Comparison of ENCODE assay signal across 8 cellular contexts in genomic region chr19:40690050-40690698, GRCh38. TPM values are rescaled to one million over a fixed set of nuclear protein-coding genes. Genes with fewer than 3 reads are reported as not detected.
A peak's percentile ranks its signal among the peaks of the same experiment; 100 is the strongest.
DNase-seq lines count a peak whose midpoint lies in the region; ATAC-seq and TF ChIP-seq lines count a peak whose summit lies in the region.

TSS of gene NUMBL (minus strand) at chr19:40690651. CDS start at chr19:40690483, 168 bp downstream.

- H3K4me3 ChIP-seq in iPS DF 6.9 (ENCODE audit: low read length): peak within 1 kb of the TSS; percentile 62; the same call in 1 of the 2 replicates
- H3K4me3 ChIP-seq in smooth muscle cell: peak within 1 kb of the TSS; percentile 89

- CTCF ChIA-PET in HEK293T (lab: Yijun Ruan, JAX): no interaction called here

- peaks cover 36% of the 10 kb centered on the region for H4K20me1 ChIP-seq in smooth muscle cell (ENCODE audit: low read depth)

- H3K79me2 ChIP-seq in smooth muscle cell (ENCODE audit: low read depth): peaks cover 30% of the 10 kb centered on the region

- peak within 1 kb of the TSS; percentile 85 for H3K4me3 Mint-ChIP-seq in activated naive CD8-positive, alpha-beta T cell treated with anti-CD3 and anti-CD28 coated beads, Interleukin-2, amount 10 ng/mL, durations not matched to agents 7 days and 5 days

- no peak for DNase-seq in A172 (ENCODE audit: low spot score)
- no peak for DNase-seq in HEK293T (ENCODE audit: extremely low spot score)
- DNase-seq in activated naive CD8-positive, alpha-beta T cell treated with anti-CD3 and anti-CD28 coated beads, Interleukin-2, amount 10 ng/mL, durations not matched to agents 7 days and 5 days: no peak
- DNase-seq in iPS DF 6.9 (ENCODE audit: low read depth, low spot score): no peak
- DNase-seq in smooth muscle cell (lab: John Stamatoyannopoulos, UW; ENCODE audit: unreplicated experiment): no peak
- no peak for DNase-seq in T1000 (lab: John Stamatoyannopoulos, UW)
- DNase-seq in activated gamma-delta T cell treated with Interleukin-2 at 50 U/mL for 16 hours: no peak
- no peak for DNase-seq in effector CD4-positive, alpha-beta T cell

- no peaks in the 10 kb centered on the region for H3K9me3 Mint-ChIP-seq in activated naive CD8-positive, alpha-beta T cell treated with anti-CD3 and anti-CD28 coated beads, Interleukin-2, amount 10 ng/mL, durations not matched to agents 7 days and 5 days

- peaks cover 3% of the 10 kb centered on the region for H3K4me1 Mint-ChIP-seq in activated naive CD8-positive, alpha-beta T cell treated with anti-CD3 and anti-CD28 coated beads, Interleukin-2, amount 10 ng/mL, durations not matched to agents 7 days and 5 days

- H3K27ac ChIP-seq in iPS DF 6.9 (ENCODE audit: low read length) (no peak within 1 kb of the TSS), smooth muscle cell (ENCODE audit: low read depth) (peak within 1 kb of the TSS; percentile 70)

- peaks cover 8% of the 10 kb centered on the region for H3K36me3 Mint-ChIP-seq in activated naive CD8-positive, alpha-beta T cell treated with anti-CD3 and anti-CD28 coated beads, Interleukin-2, amount 10 ng/mL, durations not matched to agents 7 days and 5 days

- H3K27me3 Mint-ChIP-seq in activated naive CD8-positive, alpha-beta T cell treated with anti-CD3 and anti-CD28 coated beads, Interleukin-2, amount 10 ng/mL, durations not matched to agents 7 days and 5 days: no peaks in the 10 kb centered on the region

- TF ChIP-seq CTCF in smooth muscle cell (IDR thresholded peaks at IDR 0.05; ENCODE audit: borderline replicate concordance, insufficient read depth, poor library complexity, severe bottlenecking): no peak

- POLR2A ChIA-PET in HEK293T (lab: Yijun Ruan, JAX): interaction anchor here (0.9 to 1.9 kb wide), 3 partner anchors 12 to 109 kb away, joined by 3 to 13 read pairs (median 6); partner anchors contain the start of genes COQ8B, EGLN2 and ITPKC
- POLR2A ChIA-PET in activated naive CD8-positive, alpha-beta T cell treated with anti-CD3 and anti-CD28 coated beads, Interleukin-2, amount 10 ng/mL, durations not matched to agents 7 days and 5 days (lab: Charles Lee): interaction anchor here (1.5 to 1.7 kb wide), 2 partner anchors 26 to 60 kb away, joined by 5 read pairs; partner anchors contain the start of genes ACTMAP, COQ8B and ITPKC

- no CpG with 5 or more reads among the region's 51 CpGs for WGBS in iPS DF 6.9 (ENCODE audit: insufficient coverage, insufficient read length)
- WGBS in smooth muscle cell (ENCODE audit: low lambda C conversion rate): 1% methylated on average over 31 of the region's 51 CpGs

- H3K36me3 ChIP-seq in iPS DF 6.9 (ENCODE audit: control insufficient read depth, insufficient read depth, low read length) (peaks cover 13% of the 10 kb centered on the region), smooth muscle cell (ENCODE audit: low read depth) (no peaks in the 10 kb centered on the region)

- H3K4me1 ChIP-seq in iPS DF 6.9 (ENCODE audit: control insufficient read depth, insufficient read depth, low read length) (peaks cover 2% of the 10 kb centered on the region; the same call in 1 of the 2 replicates), smooth muscle cell (ENCODE audit: low read depth) (peaks cover 17% of the 10 kb centered on the region)

- H3K9ac ChIP-seq in smooth muscle cell (ENCODE audit: low read depth): peak within 1 kb of the TSS; percentile 71

- H3F3A ChIP-seq in smooth muscle cell (ENCODE audit: low read depth): no peaks in the 10 kb centered on the region

- peak within 1 kb of the TSS; percentile 45 for H2AFZ ChIP-seq in smooth muscle cell (ENCODE audit: low read depth)

- peak within 1 kb of the TSS; percentile 78 for H3K27ac Mint-ChIP-seq in activated naive CD8-positive, alpha-beta T cell treated with anti-CD3 and anti-CD28 coated beads, Interleukin-2, amount 10 ng/mL, durations not matched to agents 7 days and 5 days

- ATAC-seq in activated naive CD8-positive, alpha-beta T cell treated with anti-CD3 and anti-CD28 coated beads, Interleukin-2, amount 10 ng/mL, durations not matched to agents 7 days and 5 days (ENCODE audit: low read depth): no peak

- no peaks in the 10 kb centered on the region for H3K27me3 ChIP-seq in iPS DF 6.9 (ENCODE audit: control insufficient read depth, insufficient read depth, low read length)
- no peaks in the 10 kb centered on the region for H3K27me3 ChIP-seq in smooth muscle cell (ENCODE audit: low read depth)

- H3K9me3 ChIP-seq in iPS DF 6.9 (ENCODE audit: control insufficient read depth, insufficient read depth, low read length) (no peaks in the 10 kb centered on the region), smooth muscle cell (replicated peaks; ENCODE audit: low read depth) (no peaks in the 10 kb centered on the region)

- peak within 1 kb of the TSS; percentile 98 for H3K4me2 ChIP-seq in smooth muscle cell

TF ChIP-seq in HEK293T, 16 proteins besides CTCF, POLR2A, EP300 and RAD21:
- TF ChIP-seq FOXM1 (IDR thresholded peaks at IDR 0.05; ENCODE audit: borderline replicate concordance): peak; percentile 56; the same call in 1 of the 2 replicates
- TF ChIP-seq SUZ12 (IDR thresholded peaks at IDR 0.05): no peak
- TF ChIP-seq LEF1 (IDR thresholded peaks at IDR 0.05; ENCODE audit: borderline replicate concordance): no peak

RNA-seq across cellular contexts. Expression of gene NUMBL, which starts in this region (rescaled TPM):
- total RNA-seq in A172 (2014; rRNA removed; shearing (Covaris generic)): 23.7 and 32.7 TPM in 2 replicates
- 10 to 100 TPM in 1 of 2 experiments, 1 to 10 TPM in 1; 9.9 to 11.7 TPM for total RNA-seq in activated naive CD8-positive, alpha-beta T cell treated with anti-CD3 and anti-CD28 coated beads, Interleukin-2, amount 10 ng/mL, durations not matched to agents 7 days and 5 days
- total RNA-seq in smooth muscle cell: 30.5 and 53.6 TPM in 2 replicates
- 56.9 and 73.0 TPM in 2 replicates for polyA plus RNA-seq in smooth muscle cell
